Comparison of ENCODE assay signal across 8 cellular contexts in genomic region chr1:155741908-155742307, GRCh38.
"Had no signal": no experiment of that assay in that cellular context is flagged by ENCODE, and none has a peak within 500 bp of the region (broad histone marks: within the 10 kb centered on the region; RNA-seq: fewer than 3 reads in every experiment).

No MANE protein-coding gene starts in this region.

- ATAC-seq: HCT116 had no signal

- FAIRE-seq: HTR-8/SVneo had no signal

- DNase-seq: GM23248, GOT3, H7, HFFc6, KG1 had no signal

- H3K27ac ChIP-seq: GM23248 had no signal

- H3K4me3 ChIP-seq: GM23248, HAP-1 had no signal

- H2AFZ ChIP-seq: GM23248 had no signal

- H3K9me3 ChIP-seq: HAP-1 had no signal

- H3K9ac ChIP-seq: GM23248 had no signal
